ENCODE assay signal across 8 cellular contexts in genomic region chr11:35139883-35140282, GRCh38. TPM values are rescaled to one million over a fixed set of nuclear protein-coding genes. Genes with fewer than 3 reads are reported as not detected.
DNase-seq lines count a peak whose midpoint lies in the region; ATAC-seq and TF ChIP-seq lines count a peak whose summit lies in the region.

No MANE protein-coding gene starts in this region.

- peak overlapping the region; percentile 97 for H3K4me3 Mint-ChIP-seq in CD14-positive monocyte

- no peaks in the 10 kb centered on the region for H3K9me3 ChIP-seq in colonic mucosa

- H3K36me3 ChIP-seq in KMS-11 (ENCODE audit: insufficient read depth) (no peaks in the 10 kb centered on the region), colonic mucosa (no peaks in the 10 kb centered on the region)

- H3K27ac ChIP-seq in KMS-11: no peak overlapping the region
- H3K27ac ChIP-seq in colonic mucosa: peak overlapping the region; percentile 93

- H3K4me3 ChIP-seq in KMS-11 (IDR thresholded peaks at IDR 0.05; ENCODE audit: insufficient read depth, low read depth, low read length) (no peak overlapping the region), colonic mucosa (peak overlapping the region; percentile 87)

- intact Hi-C loops in CD14-positive monocyte (cut with micrococcal nuclease): loop anchor here (2.0 to 10.0 kb wide), 5 partner anchors 57 to 245 kb away; no protein-coding TSS in a partner anchor
- intact Hi-C loops in colonic mucosa (cut with DNase I): no loop called here

- H3K4me2 ChIP-seq in KMS-11: peak overlapping the region; percentile 84; the same call in 1 of the 2 replicates

- peak overlapping the region; percentile 97 for H2AFZ ChIP-seq in KMS-11 (ENCODE audit: low read depth)

- no peaks in the 10 kb centered on the region for H4K20me1 ChIP-seq in KMS-11 (ENCODE audit: insufficient read depth)

- no peak for ATAC-seq in GM21786 (IDR thresholded peaks at IDR 0.05; ENCODE audit: unreplicated experiment)

- H3K27ac Mint-ChIP-seq in CD14-positive monocyte: peak overlapping the region; percentile 95 to 98 (median 98)

- DNase-seq in CD14-positive monocyte (ENCODE audit: low spot score): no peak
- no peak for DNase-seq in colonic mucosa
- peak; percentile 97 for DNase-seq in myocyte (ENCODE audit: low read depth)
- no peak for DNase-seq in foreskin melanocyte
- DNase-seq in germinal center (ENCODE audit: low spot score): no peak
- no peak for DNase-seq in OCI-M1 (lab: John Stamatoyannopoulos, UW)

- peaks cover 0 to 3% (median 0%) of the 10 kb centered on the region in 7 donors for H3K9me3 Mint-ChIP-seq in CD14-positive monocyte

- peaks cover 26% of the 10 kb centered on the region for H3K27me3 ChIP-seq in KMS-11 (ENCODE audit: insufficient read depth, low read depth)
- H3K27me3 ChIP-seq in colonic mucosa: no peaks in the 10 kb centered on the region

- TF ChIP-seq CTCF in CD14-positive monocyte (IDR thresholded peaks at IDR 0.05): no peak
- TF ChIP-seq CTCF in KMS-11 (conservative IDR thresholded peaks at IDR 0.05; ENCODE audit: low read depth, low read length): no peak
- TF ChIP-seq CTCF in colonic mucosa (IDR thresholded peaks at IDR 0.05): no peak

- H3K4me1 ChIP-seq in KMS-11 (ENCODE audit: low read depth, poor library complexity, severe bottlenecking): peaks cover 26% of the 10 kb centered on the region
- H3K4me1 ChIP-seq in colonic mucosa: peaks cover 13% of the 10 kb centered on the region

- no peaks in the 10 kb centered on the region for H3K79me2 ChIP-seq in KMS-11 (ENCODE audit: insufficient read depth, low read depth)

- H3K9ac ChIP-seq in KMS-11: no peak overlapping the region; the same call in 1 of the 2 replicates
- H3K9ac ChIP-seq in colonic mucosa (ENCODE audit: low read depth in 2 of 2, low read length in 2 of 2): peak overlapping the region; percentile 94 to 98

- no peaks in the 10 kb centered on the region for H3K27me3 Mint-ChIP-seq in CD14-positive monocyte (ENCODE audit: low read depth in 3 of 3)

- peaks cover 54% of the 10 kb centered on the region for H3K4me1 Mint-ChIP-seq in CD14-positive monocyte

- H3K36me3 Mint-ChIP-seq in CD14-positive monocyte: peaks cover 23 to 39% of the 10 kb centered on the region in 2 donors

RNA-seq across cellular contexts. Expression of gene CD44, which starts 0.9 kb away (rescaled TPM):
- polyA plus RNA-seq in CD14-positive monocyte: 100 to 1,000 TPM; 415 to 531 TPM
- total RNA-seq in colonic mucosa: 100 to 1,000 TPM; 152 to 171 TPM
- total RNA-seq in myocyte: 62.9 and 95.4 TPM in 2 replicates
- 96.3 TPM for polyA plus RNA-seq in myocyte (2012)
